In the genomic region with DNA sequence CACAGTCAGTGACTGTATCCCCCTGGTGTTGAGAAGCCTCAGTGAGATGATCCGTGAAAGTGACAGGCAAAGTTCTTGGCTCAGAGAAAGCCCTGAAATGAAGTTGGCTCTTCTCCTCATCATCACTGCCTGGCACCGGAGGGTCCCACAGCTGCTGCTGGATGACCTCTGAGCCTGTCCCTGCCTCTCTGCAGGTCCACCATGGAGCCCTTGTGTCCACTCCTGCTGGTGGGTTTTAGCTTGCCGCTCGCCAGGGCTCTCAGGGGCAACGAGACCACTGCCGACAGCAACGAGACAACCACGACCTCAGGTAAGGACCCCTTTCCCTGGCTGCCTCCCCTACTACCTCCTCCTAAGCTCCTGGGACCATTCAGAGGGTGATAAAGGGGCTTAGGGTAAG, we compare ENCODE assay signal across 17 cellular contexts.
DNase-seq lines count a peak whose midpoint lies in the region; ATAC-seq and TF ChIP-seq lines count a peak whose summit lies in the region.
"Had no signal": no experiment of that assay in that cellular context is flagged by ENCODE, and none has a peak within 500 bp of the region (broad histone marks: within the 10 kb centered on the region; RNA-seq: fewer than 3 reads in every experiment).

No MANE protein-coding gene starts in this region.

- H3K36me3 Mint-ChIP-seq in natural killer cell treated with Interleukin-12 subunit alpha and Interleukin-12 subunit beta and Interleukin-15 and Interleukin-18, amount 100 ng/mL, for 72 hours = no peaks in the 10 kb centered on the region
- H3K36me3 Mint-ChIP-seq in natural killer cell (no peaks in the 10 kb centered on the region), T-cell (no peaks in the 10 kb centered on the region)
- no peaks in the 10 kb centered on the region for H3K36me3 Mint-ChIP-seq in dendritic cell treated with granulocyte-macrophage colony-stimulating factor and Interleukin-4, amounts not matched to agents 40 ng/mL and 50 ng/mL, for 4 days (ENCODE audit: low read depth)
- H3K36me3 Mint-ChIP-seq: CD8-positive, alpha-beta T cell had no signal

- no peak overlapping the region for H3K4me3 Mint-ChIP-seq in natural killer cell treated with Interleukin-12 subunit alpha and Interleukin-12 subunit beta and Interleukin-15 and Interleukin-18, amount 100 ng/mL, for 72 hours
- H3K4me3 Mint-ChIP-seq in natural killer cell (no peak overlapping the region), T-cell (no peak overlapping the region)
- H3K4me3 Mint-ChIP-seq in dendritic cell treated with granulocyte-macrophage colony-stimulating factor and Interleukin-4, amounts not matched to agents 40 ng/mL and 50 ng/mL, for 4 days = no peak overlapping the region
- H3K4me3 Mint-ChIP-seq: CD8-positive, alpha-beta T cell; GM23338 had no signal

- no peak for TF ChIP-seq CTCF in natural killer cell (IDR thresholded peaks at IDR 0.05)

- H3K27me3 Mint-ChIP-seq in natural killer cell treated with Interleukin-12 subunit alpha and Interleukin-12 subunit beta and Interleukin-15 and Interleukin-18, amount 100 ng/mL, for 72 hours = no peaks in the 10 kb centered on the region
- no peaks in the 10 kb centered on the region for H3K27me3 Mint-ChIP-seq in natural killer cell (ENCODE audit: low read depth in 2 of 2)
- no peaks in the 10 kb centered on the region for H3K27me3 Mint-ChIP-seq in dendritic cell treated with granulocyte-macrophage colony-stimulating factor and Interleukin-4, amounts not matched to agents 40 ng/mL and 50 ng/mL, for 4 days
- no peaks in the 10 kb centered on the region for H3K27me3 Mint-ChIP-seq in T-cell

- no peak for ATAC-seq in natural killer cell treated with Interleukin-12 subunit alpha and Interleukin-12 subunit beta and Interleukin-15 and Interleukin-18, amount 100 ng/mL, for 72 hours
- ATAC-seq in natural killer cell = no peak
- no peak for ATAC-seq in T-cell (replicated peaks in 1 of 4)
- no peak for ATAC-seq in GM21576 (IDR thresholded peaks at IDR 0.05; ENCODE audit: unreplicated experiment)
- ATAC-seq in GM19351 (IDR thresholded peaks at IDR 0.05; ENCODE audit: unreplicated experiment) = no peak
- ATAC-seq in HG02885 (IDR thresholded peaks at IDR 0.05; ENCODE audit: poor library complexity, unreplicated experiment) = no peak
- ATAC-seq: A549; CD8-positive, alpha-beta T cell; GM23338 had no signal

- CTCF ChIA-PET in T-cell (lab: Charles Lee) = interaction anchor here in 1 of 2 donors (1.5 kb wide), 1 partner anchor 28 kb away, joined by 6 read pairs; no protein-coding TSS in a partner anchor

- peak overlapping the region in 1 of 2 donors; percentile 84 for H3K27ac Mint-ChIP-seq in natural killer cell treated with Interleukin-12 subunit alpha and Interleukin-12 subunit beta and Interleukin-15 and Interleukin-18, amount 100 ng/mL, for 72 hours
- H3K27ac Mint-ChIP-seq in natural killer cell = no peak overlapping the region
- peak overlapping the region; percentile 54 for H3K27ac Mint-ChIP-seq in dendritic cell treated with granulocyte-macrophage colony-stimulating factor and Interleukin-4, amounts not matched to agents 40 ng/mL and 50 ng/mL, for 4 days
- no peak overlapping the region for H3K27ac Mint-ChIP-seq in T-cell
- H3K27ac Mint-ChIP-seq: GM23338 had no signal

- peaks cover 28 to 39% of the 10 kb centered on the region in 2 donors for H3K4me1 Mint-ChIP-seq in natural killer cell treated with Interleukin-12 subunit alpha and Interleukin-12 subunit beta and Interleukin-15 and Interleukin-18, amount 100 ng/mL, for 72 hours (ENCODE audit: low read depth in 2 of 2)
- H3K4me1 Mint-ChIP-seq in natural killer cell = peaks cover 11 to 32% of the 10 kb centered on the region in 2 donors
- peaks cover 69% of the 10 kb centered on the region for H3K4me1 Mint-ChIP-seq in dendritic cell treated with granulocyte-macrophage colony-stimulating factor and Interleukin-4, amounts not matched to agents 40 ng/mL and 50 ng/mL, for 4 days (ENCODE audit: low read depth)
- H3K4me1 Mint-ChIP-seq in T-cell = peaks cover 2 to 11% (median 3%) of the 10 kb centered on the region in 3 donors

- intact Hi-C loops in natural killer cell (cut with micrococcal nuclease) = no loop called here
- intact Hi-C loops in dendritic cell treated with granulocyte-macrophage colony-stimulating factor and Interleukin-4, amounts not matched to agents 40 ng/mL and 50 ng/mL, for 4 days (cut with micrococcal nuclease) = no loop called here
- intact Hi-C loops in posterior vena cava (cut with DNase I) = no loop called here

- H3K9me3 Mint-ChIP-seq in natural killer cell treated with Interleukin-12 subunit alpha and Interleukin-12 subunit beta and Interleukin-15 and Interleukin-18, amount 100 ng/mL, for 72 hours = no peaks in the 10 kb centered on the region
- H3K9me3 Mint-ChIP-seq in natural killer cell (no peaks in the 10 kb centered on the region), T-cell (no peaks in the 10 kb centered on the region)
- no peaks in the 10 kb centered on the region for H3K9me3 Mint-ChIP-seq in dendritic cell treated with granulocyte-macrophage colony-stimulating factor and Interleukin-4, amounts not matched to agents 40 ng/mL and 50 ng/mL, for 4 days
- H3K9me3 Mint-ChIP-seq: CD8-positive, alpha-beta T cell; GM23338 had no signal

- DNase-seq in natural killer cell treated with Interleukin-12 subunit alpha and Interleukin-12 subunit beta and Interleukin-15 and Interleukin-18, amount 100 ng/mL, for 72 hours (ENCODE audit: low spot score) = peak; percentile 29
- DNase-seq in natural killer cell = no peak
- DNase-seq in posterior vena cava (ENCODE audit: low spot score) = peak; percentile 24
- DNase-seq in T-cell = no peak
- DNase-seq: AML-193; Calu3; CD8-positive, alpha-beta T cell; DMS79 treated with DMSO at 0.1 percent for 48 hours; GF-D8; HCEC 1CT; IMR-90 had no signal

- POLR2A ChIA-PET in T-cell (lab: Charles Lee) = no interaction called here

Comparison
In these comparisons a context has a peak if more than half of its experiments do, and no peak if none do; other contexts are left out.
1. DNase-seq: peak in natural killer cell treated with Interleukin-12 subunit alpha and Interleukin-12 subunit beta and Interleukin-15 and Interleukin-18, amount 100 ng/mL, for 72 hours (single experiment) and posterior vena cava (single experiment); none in natural killer cell (single experiment) and T-cell (0 of 34).